In genomic region chr2:137942037-137942784, GRCh38 we compare ENCODE assay signal across 1 cellular context.
TF ChIP-seq lines count a peak whose summit lies in the region.

No MANE protein-coding gene starts in this region.

TF ChIP-seq in HepG2, 621 proteins besides CTCF, POLR2A, EP300 and RAD21 (continued from another document and continues in another):
- TF ChIP-seq AKNA (CRISPR knock-in tag; IDR thresholded peaks at IDR 0.05; ENCODE audit: borderline replicate concordance) (no peak), ZNF251 (CRISPR knock-in tag; IDR thresholded peaks at IDR 0.05) (no peak), ZNF720 (CRISPR knock-in tag; IDR thresholded peaks at IDR 0.05) (no peak), ZUFSP (CRISPR knock-in tag; IDR thresholded peaks at IDR 0.05; ENCODE audit: borderline replicate concordance) (no peak), ZFX (CRISPR knock-in tag; IDR thresholded peaks at IDR 0.05; ENCODE audit: low read depth) (peak; percentile 75), RXRB (CRISPR knock-in tag; IDR thresholded peaks at IDR 0.05; ENCODE audit: borderline replicate concordance) (0 out of 2 replicates have a peak, but pooled peaks have one; percentile 41), ZNF710 (CRISPR knock-in tag; IDR thresholded peaks at IDR 0.05; ENCODE audit: borderline replicate concordance) (no peak), TAF15 (IDR thresholded peaks at IDR 0.05; ENCODE audit: low read depth, low read length, poor library complexity, severe bottlenecking) (no peak), ZNF557 (CRISPR knock-in tag; IDR thresholded peaks at IDR 0.05) (no peak), HOXA9 (CRISPR knock-in tag; IDR thresholded peaks at IDR 0.05; ENCODE audit: borderline replicate concordance) (no peak), ZNF432 (CRISPR knock-in tag; IDR thresholded peaks at IDR 0.05; ENCODE audit: borderline replicate concordance) (no peak), MNT (IDR thresholded peaks at IDR 0.05) (no peak), ZNF747 (CRISPR knock-in tag; IDR thresholded peaks at IDR 0.05; ENCODE audit: borderline replicate concordance) (0 out of 2 replicates have a peak, but pooled peaks have one; percentile 15), NR2F6 (IDR thresholded peaks at IDR 0.05) (no peak), NR2F6 (CRISPR knock-in tag; IDR thresholded peaks at IDR 0.05) (no peak; the same call in none of the 2 replicates), ZFP82 (CRISPR knock-in tag; IDR thresholded peaks at IDR 0.05; ENCODE audit: borderline replicate concordance) (0 out of 2 replicates have a peak, but pooled peaks have one; percentile 33), TSC22D2 (CRISPR knock-in tag; IDR thresholded peaks at IDR 0.05; ENCODE audit: borderline replicate concordance) (no peak), ZNF761 (CRISPR knock-in tag; conservative IDR thresholded peaks at IDR 0.05) (peak; percentile 15; the same call in 1 of the 2 replicates), TEF (CRISPR knock-in tag; IDR thresholded peaks at IDR 0.05) (no peak), ZNF446 (CRISPR knock-in tag; IDR thresholded peaks at IDR 0.05) (no peak), HNF1A (IDR thresholded peaks at IDR 0.05; ENCODE audit: low read depth) (no peak), HNF1A (CRISPR knock-in tag; IDR thresholded peaks at IDR 0.05; ENCODE audit: borderline replicate concordance) (0 out of 2 replicates have a peak, but pooled peaks have one; percentile 8), E2F2 (CRISPR knock-in tag; IDR thresholded peaks at IDR 0.05; ENCODE audit: borderline replicate concordance) (no peak), ARNT2 (CRISPR knock-in tag; IDR thresholded peaks at IDR 0.05; ENCODE audit: low read depth) (no peak), ZNF780A (CRISPR knock-in tag; IDR thresholded peaks at IDR 0.05) (no peak), THRA (CRISPR knock-in tag; IDR thresholded peaks at IDR 0.05; ENCODE audit: borderline replicate concordance) (peak; percentile 9; the same call in 1 of the 2 replicates), ZNF576 (CRISPR knock-in tag; IDR thresholded peaks at IDR 0.05) (no peak), REXO4 (CRISPR knock-in tag; IDR thresholded peaks at IDR 0.05; ENCODE audit: borderline replicate concordance) (no peak), DDIT3 (CRISPR knock-in tag; IDR thresholded peaks at IDR 0.05) (no peak; the same call in 1 of the 2 replicates), THAP11 (CRISPR knock-in tag; IDR thresholded peaks at IDR 0.05) (peak; percentile 20; the same call in 1 of the 2 replicates), TARDBP (CRISPR knock-in tag; IDR thresholded peaks at IDR 0.05) (no peak; the same call in 1 of the 2 replicates), AHR (CRISPR knock-in tag; IDR thresholded peaks at IDR 0.05) (no peak), XBP1 (CRISPR knock-in tag; IDR thresholded peaks at IDR 0.05) (no peak), EEA1 (CRISPR knock-in tag; IDR thresholded peaks at IDR 0.05; ENCODE audit: borderline replicate concordance) (no peak)
